Comparison of ENCODE assay signal across 1 cellular context in genomic region chr1:56478734-56479133, GRCh38.
A peak's percentile ranks its signal among the peaks of the same experiment; 100 is the strongest.
TF ChIP-seq lines count a peak whose summit lies in the region.

No MANE protein-coding gene starts in this region.

TF ChIP-seq in HepG2, 621 proteins besides CTCF, POLR2A, EP300 and RAD21 (continued from another document):
- TF ChIP-seq ZNF687 (CRISPR knock-in tag; IDR thresholded peaks at IDR 0.05), result peak; percentile 70
- TF ChIP-seq TFDP1 (CRISPR knock-in tag; IDR thresholded peaks at IDR 0.05; ENCODE audit: borderline replicate concordance), result 0 out of 2 replicates have a peak, but pooled peaks have one; percentile 34
